In genomic region chr1:202593845-202594244, GRCh38 we compare ENCODE assay signal across 19 cellular contexts.
DNase-seq lines count a peak whose midpoint lies in the region; ATAC-seq and TF ChIP-seq lines count a peak whose summit lies in the region.
"Had no signal": no experiment of that assay in that cellular context is flagged by ENCODE, and none has a peak within 500 bp of the region (broad histone marks: within the 10 kb centered on the region; RNA-seq: fewer than 3 reads in every experiment).

No MANE protein-coding gene starts in this region.

- TF ChIP-seq CTCF in MCF 10A (IDR thresholded peaks at IDR 0.05; ENCODE audit: unreplicated experiment), result no peak

- no peaks in the 10 kb centered on the region for H3K27me3 ChIP-seq in muscle layer of colon (ENCODE audit: control insufficient read depth in 1 of 2, insufficient read depth in 2 of 2, low read length in 2 of 2)
- H3K27me3 ChIP-seq: thyroid gland had no signal

- H3K9ac ChIP-seq in muscle layer of colon (ENCODE audit: low read length), result no peak overlapping the region
- H3K9ac ChIP-seq: KMS-11 had no signal

- BruUV-seq in MCF 10A (replicated peaks; lab: Mats Ljungman, UMichigan), result no TSS peak

- H3K4me3 ChIP-seq in muscle layer of colon (ENCODE audit: low read depth in 1 of 2, low read length in 2 of 2), result no peak overlapping the region
- H3K4me3 ChIP-seq: thyroid gland had no signal

- H3K9me3 ChIP-seq in muscle layer of colon (ENCODE audit: low read length), result no peaks in the 10 kb centered on the region
- H3K9me3 ChIP-seq: thyroid gland had no signal

- H3K9me3 Mint-ChIP-seq in MCF 10A (ENCODE audit: unreplicated experiment), result no peaks in the 10 kb centered on the region
- H3K9me3 Mint-ChIP-seq: activated naive CD8-positive, alpha-beta T cell treated with anti-CD3 and anti-CD28 coated beads, Interleukin-2, amount 50 U/mL, for 24 hours; activated T-cell treated with anti-CD3 and anti-CD28 coated beads, Interleukin-2, amount 50 U/mL, for 4 hours; CD4-positive, alpha-beta memory T cell had no signal

- H3K27ac ChIP-seq in muscle layer of colon (ENCODE audit: low read depth, low read length), result peak overlapping the region; percentile 10
- H3K27ac ChIP-seq: KMS-11, thyroid gland had no signal

- peaks cover 9% of the 10 kb centered on the region for H3K36me3 ChIP-seq in muscle layer of colon (ENCODE audit: insufficient read depth, low read length)
- H3K36me3 ChIP-seq: thyroid gland had no signal

- DNase-seq in A172 (ENCODE audit: low spot score) (peak; percentile 71), HT-29 (ENCODE audit: low spot score) (peak; percentile 79), MCF 10A (ENCODE audit: unreplicated experiment) (peak; percentile 93)
- no peak for DNase-seq in central memory CD4-positive, alpha-beta T cell
- DNase-seq: activated CD4-positive, alpha-beta T cell treated with anti-CD3 and anti-CD28 coated beads, Interleukin-2, amount 50 U/mL, for 48 hours; activated naive CD8-positive, alpha-beta T cell treated with anti-CD3 and anti-CD28 coated beads, Interleukin-2, amount 50 U/mL, for 24 hours; activated T-cell treated with anti-CD3 and anti-CD28 coated beads, Interleukin-2, amount 50 U/mL, for 4 hours; CD4-positive, alpha-beta memory T cell; NCI-H1436 treated with DMSO at 0.1 percent for 48 hours; NCI-H524; stimulated activated CD4-positive, alpha-beta T cell treated with anti-CD3 and anti-CD28 coated beads, Interleukin-4, amount 100 ng/mL, for 1 hour; stimulated activated CD8-positive, alpha-beta memory T cell treated with anti-CD3 and anti-CD28 coated beads, Interleukin-4, amount 100 ng/mL, for 48 hours; thyroid gland had no signal

- intact Hi-C loops in MCF 10A (cut with micrococcal nuclease), result no loop called here

- CTCF ChIA-PET in MCF 10A (lab: Yijun Ruan, JAX), result interaction anchor here (0.6 to 1.3 kb wide), 6 partner anchors 21 to 492 kb away, joined by 3 to 6 read pairs (median 4); no protein-coding TSS in a partner anchor

- no peaks in the 10 kb centered on the region for H3K27me3 Mint-ChIP-seq in MCF 10A (ENCODE audit: insufficient read depth, unreplicated experiment)
- H3K27me3 Mint-ChIP-seq: activated naive CD8-positive, alpha-beta T cell treated with anti-CD3 and anti-CD28 coated beads, Interleukin-2, amount 50 U/mL, for 24 hours; CD4-positive, alpha-beta memory T cell had no signal

- peaks cover 56% of the 10 kb centered on the region for H3K4me1 Mint-ChIP-seq in MCF 10A (ENCODE audit: insufficient read depth, unreplicated experiment)

- no peak overlapping the region for H3K4me3 Mint-ChIP-seq in MCF 10A (ENCODE audit: unreplicated experiment)
- H3K4me3 Mint-ChIP-seq: activated naive CD8-positive, alpha-beta T cell treated with anti-CD3 and anti-CD28 coated beads, Interleukin-2, amount 50 U/mL, for 24 hours; activated T-cell treated with anti-CD3 and anti-CD28 coated beads, Interleukin-2, amount 50 U/mL, for 4 hours; CD4-positive, alpha-beta memory T cell had no signal

- H3K27ac Mint-ChIP-seq in MCF 10A (ENCODE audit: low read depth, unreplicated experiment), result peak overlapping the region; percentile 80
- H3K27ac Mint-ChIP-seq: activated naive CD8-positive, alpha-beta T cell treated with anti-CD3 and anti-CD28 coated beads, Interleukin-2, amount 50 U/mL, for 24 hours; CD4-positive, alpha-beta memory T cell had no signal

- H3K36me3 Mint-ChIP-seq in MCF 10A (ENCODE audit: insufficient read depth, unreplicated experiment), result no peaks in the 10 kb centered on the region

- peaks cover 12% of the 10 kb centered on the region for H3K4me1 ChIP-seq in muscle layer of colon (ENCODE audit: insufficient read depth, low read length)

- POLR2A ChIA-PET in MCF 10A (lab: Yijun Ruan, JAX), result interaction anchor here (0.6 to 9.3 kb wide), 8 partner anchors 16 to 401 kb away, joined by 3 to 146 read pairs (median 3); no protein-coding TSS in a partner anchor

- ATAC-seq in HG02852 (IDR thresholded peaks at IDR 0.05; ENCODE audit: unreplicated experiment), result no peak
- ATAC-seq in HG02840 (IDR thresholded peaks at IDR 0.05; ENCODE audit: low FRiP score, unreplicated experiment), result no peak
- no peak for ATAC-seq in HG02973 (IDR thresholded peaks at IDR 0.05; ENCODE audit: unreplicated experiment)
- ATAC-seq: activated naive CD8-positive, alpha-beta T cell treated with anti-CD3 and anti-CD28 coated beads, Interleukin-2, amount 50 U/mL, for 24 hours; activated T-cell treated with anti-CD3 and anti-CD28 coated beads, Interleukin-2, amount 50 U/mL, for 4 hours; SK-N-SH treated with all-trans-retinoic acid at 6 μM for 48 hours had no signal
